Comparison of ENCODE assay signal across 8 cellular contexts in genomic region chr1:191174298-191174697, GRCh38.
DNase-seq lines count a peak whose midpoint lies in the region; ATAC-seq lines count a peak whose summit lies in the region.

No MANE protein-coding gene starts in this region.

- peak overlapping the region; percentile 12 for H3K27ac ChIP-seq in KOPT-K1 (ENCODE audit: low read depth, low read length, poor library complexity, severe bottlenecking)

- H3K36me3 ChIP-seq in KOPT-K1 (ENCODE audit: insufficient read depth, low read length) = no peaks in the 10 kb centered on the region

- no peaks in the 10 kb centered on the region for H3K9me3 ChIP-seq in KOPT-K1 (ENCODE audit: insufficient read depth, low read length, poor library complexity, severe bottlenecking)

- peak; percentile 4 for DNase-seq in left kidney (ENCODE audit: low read depth, low spot score)
- DNase-seq in HK-2 (ENCODE audit: unreplicated experiment) = no peak
- no peak for DNase-seq in activated T-cell treated with anti-CD3 and anti-CD28 coated beads, Interleukin-2, amount 50 U/mL, for 1 hour
- no peak for DNase-seq in C1 segment of cervical spinal cord (lab: John Stamatoyannopoulos, UW)
- no peak for DNase-seq in DMS53 (lab: John Stamatoyannopoulos, UW)

- ATAC-seq in GM18867 (IDR thresholded peaks at IDR 0.05; ENCODE audit: unreplicated experiment) = peak; percentile 99
- ATAC-seq in HG02610 (IDR thresholded peaks at IDR 0.05; ENCODE audit: unreplicated experiment) = peak; percentile 98
